Comparison of ENCODE assay signal across 27 cellular contexts in genomic region chr9:101437806-101438232, GRCh38. TPM values are rescaled to one million over a fixed set of nuclear protein-coding genes. Genes with fewer than 3 reads are reported as not detected.
DNase-seq lines count a peak whose midpoint lies in the region; ATAC-seq, FAIRE-seq and TF ChIP-seq lines count a peak whose summit lies in the region.
"Had no signal": no experiment of that assay in that cellular context is flagged by ENCODE, and none has a peak within 500 bp of the region (broad histone marks: within the 10 kb centered on the region; RNA-seq: fewer than 3 reads in every experiment).

No MANE protein-coding gene starts in this region.

- peaks cover 0 to 12% of the 10 kb centered on the region in 2 donors for H3K36me3 ChIP-seq in kidney (ENCODE audit: control insufficient read depth in 1 of 2, insufficient read depth in 2 of 2, low read length in 2 of 2)
- H3K36me3 ChIP-seq in muscle layer of duodenum (ENCODE audit: control insufficient read depth in 1 of 2, insufficient read depth in 2 of 2, low read length in 2 of 2) = no peaks in the 10 kb centered on the region
- H3K36me3 ChIP-seq: BLaER1, WERI-Rb-1 had no signal

- H3K4me3 ChIP-seq in AG10803 (ENCODE audit: low read length) (no peak overlapping the region), fibroblast of mammary gland (ENCODE audit: control insufficient read depth, low read depth, low read length) (no peak overlapping the region), kidney (ENCODE audit: low read length in 2 of 2) (no peak overlapping the region), muscle layer of duodenum (ENCODE audit: low read depth in 1 of 2, low read length in 2 of 2) (no peak overlapping the region)
- H3K4me3 ChIP-seq: BLaER1 had no signal

- no peak overlapping the region for H3K4me3 Mint-ChIP-seq in stimulated activated memory B cell treated with anti-CD40 and anti-IgM and Interleukin-4, amounts not matched to agents 10 μg/mL and 1 μg/mL and 100 μg/mL, for 72 hours
- H3K4me3 Mint-ChIP-seq: activated T-helper 17 cell treated with anti-CD3 and anti-CD28 coated beads, Interleukin-2, amount 50 U/mL, for 72 hours; naive thymus-derived CD8-positive, alpha-beta T cell; T-helper 2 cell treated with Interferon-gamma antibody and Interleukin-4, amounts not matched to agents 5 μg/mL and 100 μg/mL, for 36 hours had no signal

- TF ChIP-seq CTCF in AG10803 (conservative IDR thresholded peaks at IDR 0.05; ENCODE audit: low read length) (no peak), fibroblast of mammary gland (conservative IDR thresholded peaks at IDR 0.05; ENCODE audit: control insufficient read depth, insufficient read depth, low read depth, low read length) (no peak), kidney (IDR thresholded peaks at IDR 0.05; ENCODE audit: borderline replicate concordance, extremely low read depth, insufficient read depth) (no peak)

- H3K27ac Mint-ChIP-seq in stimulated activated memory B cell treated with anti-CD40 and anti-IgM and Interleukin-4, amounts not matched to agents 10 μg/mL and 1 μg/mL and 100 μg/mL, for 72 hours = no peak overlapping the region
- H3K27ac Mint-ChIP-seq: activated naive CD4-positive, alpha-beta T cell treated with anti-CD3 and anti-CD28 coated beads, Interleukin-2, amount 50 U/mL, for 72 hours; activated T-helper 17 cell treated with anti-CD3 and anti-CD28 coated beads, Interleukin-2, amount 50 U/mL, for 72 hours; naive thymus-derived CD8-positive, alpha-beta T cell; T-helper 2 cell treated with Interferon-gamma antibody and Interleukin-4, amounts not matched to agents 5 μg/mL and 100 μg/mL, for 36 hours had no signal

- H3K9ac ChIP-seq in kidney (ENCODE audit: low read length in 2 of 2) = no peak overlapping the region
- H3K9ac ChIP-seq: BLaER1 had no signal

- DNase-seq in AG10803 (ENCODE audit: low read depth) (peak; percentile 16), fibroblast of mammary gland (ENCODE audit: low read depth) (peak; percentile 29), kidney (no peak), germinal center (ENCODE audit: low spot score) (no peak), glomerular visceral epithelial cell (ENCODE audit: extremely low spot score) (no peak)
- DNase-seq: cerebellar nuclear complex; DMS53; effector CD4-positive, alpha-beta T cell; foreskin fibroblast; mesenchymal stem cell; naive thymus-derived CD8-positive, alpha-beta T cell; NCI-H1417 treated with DMSO at 0.1 percent for 48 hours; NCI-H2081 treated with DMSO at 0.1 percent for 48 hours; NCI-H774; WERI-Rb-1 had no signal

- no peaks in the 10 kb centered on the region for H3K27me3 ChIP-seq in muscle layer of duodenum (ENCODE audit: low read depth, low read length)
- H3K27me3 ChIP-seq: BLaER1 had no signal

- no peaks in the 10 kb centered on the region for H3K9me3 Mint-ChIP-seq in stimulated activated memory B cell treated with anti-CD40 and anti-IgM and Interleukin-4, amounts not matched to agents 10 μg/mL and 1 μg/mL and 100 μg/mL, for 72 hours
- H3K9me3 Mint-ChIP-seq: activated naive CD4-positive, alpha-beta T cell treated with anti-CD3 and anti-CD28 coated beads, Interleukin-2, amount 50 U/mL, for 72 hours; activated T-helper 17 cell treated with anti-CD3 and anti-CD28 coated beads, Interleukin-2, amount 50 U/mL, for 72 hours; naive thymus-derived CD8-positive, alpha-beta T cell; T-helper 2 cell treated with Interferon-gamma antibody and Interleukin-4, amounts not matched to agents 5 μg/mL and 100 μg/mL, for 36 hours had no signal

- H3K4me1 ChIP-seq in kidney (ENCODE audit: control insufficient read depth in 1 of 2, insufficient read depth in 1 of 2, low read depth in 1 of 2, low read length in 2 of 2) (peaks cover 0 to 8% of the 10 kb centered on the region in 2 donors), muscle layer of duodenum (ENCODE audit: control insufficient read depth in 1 of 2, insufficient read depth in 2 of 2, low read length in 2 of 2) (no peaks in the 10 kb centered on the region)
- H3K4me1 ChIP-seq: BLaER1 had no signal

- H3K27ac ChIP-seq in kidney (ENCODE audit: low read depth in 2 of 2, low read length in 2 of 2) (peak overlapping the region; percentile 63 to 80), muscle layer of duodenum (ENCODE audit: low read length) (peak overlapping the region; percentile 85)
- H3K27ac ChIP-seq: BLaER1, WERI-Rb-1 had no signal

- ATAC-seq in activated CD4-positive, CD25-positive, alpha-beta regulatory T cell treated with anti-CD3 and anti-CD28 coated beads, Interleukin-2, amount 50 U/mL, for 24 hours = no peak
- no peak for ATAC-seq in stimulated activated memory B cell treated with anti-CD40 and anti-IgM and Interleukin-4, amounts not matched to agents 10 μg/mL and 1 μg/mL and 100 μg/mL, for 72 hours
- ATAC-seq: activated naive CD4-positive, alpha-beta T cell treated with anti-CD3 and anti-CD28 coated beads, Interleukin-2, amount 50 U/mL, for 72 hours; activated T-helper 17 cell treated with anti-CD3 and anti-CD28 coated beads, Interleukin-2, amount 50 U/mL, for 72 hours; naive thymus-derived CD8-positive, alpha-beta T cell had no signal

- H3K27me3 Mint-ChIP-seq in stimulated activated memory B cell treated with anti-CD40 and anti-IgM and Interleukin-4, amounts not matched to agents 10 μg/mL and 1 μg/mL and 100 μg/mL, for 72 hours = peaks cover 31% of the 10 kb centered on the region

- intact Hi-C loops in kidney (cut with DNase I) = no loop called here

- peak; percentile 66 for FAIRE-seq in kidney (lab: Jason Lieb, UNC)
- FAIRE-seq: A204.1, G401.6 had no signal

- no peaks in the 10 kb centered on the region for H3K9me3 ChIP-seq in kidney (ENCODE audit: control insufficient read depth in 1 of 2, low read length in 2 of 2)
- no peaks in the 10 kb centered on the region for H3K9me3 ChIP-seq in muscle layer of duodenum (ENCODE audit: control insufficient read depth in 1 of 2, low read length in 2 of 2)
- H3K9me3 ChIP-seq: BLaER1 had no signal

- peaks cover 8% of the 10 kb centered on the region for H3K4me1 Mint-ChIP-seq in stimulated activated memory B cell treated with anti-CD40 and anti-IgM and Interleukin-4, amounts not matched to agents 10 μg/mL and 1 μg/mL and 100 μg/mL, for 72 hours
- H3K4me1 Mint-ChIP-seq: activated T-helper 17 cell treated with anti-CD3 and anti-CD28 coated beads, Interleukin-2, amount 50 U/mL, for 72 hours; naive thymus-derived CD8-positive, alpha-beta T cell had no signal

- H3K36me3 Mint-ChIP-seq in stimulated activated memory B cell treated with anti-CD40 and anti-IgM and Interleukin-4, amounts not matched to agents 10 μg/mL and 1 μg/mL and 100 μg/mL, for 72 hours = no peaks in the 10 kb centered on the region
- H3K36me3 Mint-ChIP-seq: activated naive CD4-positive, alpha-beta T cell treated with anti-CD3 and anti-CD28 coated beads, Interleukin-2, amount 50 U/mL, for 72 hours; naive thymus-derived CD8-positive, alpha-beta T cell had no signal

RNA-seq across cellular contexts. Expression of gene ALDOB, which starts 2.2 kb away (rescaled TPM):
- 11.0 TPM for total RNA-seq in kidney
- 4,265 TPM for polyA plus RNA-seq in kidney (ENCODE audit: insufficient read depth, low read depth, low replicate concordance)
- total RNA-seq: activated naive CD4-positive, alpha-beta T cell treated with anti-CD3 and anti-CD28 coated beads, Interleukin-2, amount 50 U/mL, for 72 hours; activated T-helper 17 cell treated with anti-CD3 and anti-CD28 coated beads, Interleukin-2, amount 50 U/mL, for 72 hours; epithelial cell of proximal tubule; naive thymus-derived CD8-positive, alpha-beta T cell; osteocyte had no signal
- polyA plus RNA-seq: naive thymus-derived CD8-positive, alpha-beta T cell had no signal

RNA-seq across cellular contexts. Expression of gene ZNF189, which starts 39.2 kb away (rescaled TPM):
- 22.9 TPM for total RNA-seq in kidney
- polyA plus RNA-seq in kidney (ENCODE audit: insufficient read depth, low read depth, low replicate concordance) = 13.1 TPM

RNA-seq across cellular contexts. Expression of gene MRPL50, which starts 39.4 kb away (rescaled TPM):
- 12.1 TPM for total RNA-seq in kidney
- polyA plus RNA-seq in kidney (ENCODE audit: insufficient read depth, low read depth, low replicate concordance) = 17.5 TPM

RNA-seq across cellular contexts. Expression of gene BAAT, which starts 53.0 kb away (rescaled TPM):
- total RNA-seq in kidney = 0.09 TPM
- polyA plus RNA-seq in kidney (ENCODE audit: insufficient read depth, low read depth, low replicate concordance) = 0.15 TPM
- total RNA-seq: activated naive CD4-positive, alpha-beta T cell treated with anti-CD3 and anti-CD28 coated beads, Interleukin-2, amount 50 U/mL, for 72 hours; epithelial cell of proximal tubule; naive thymus-derived CD8-positive, alpha-beta T cell; ureter had no signal
- polyA plus RNA-seq: naive thymus-derived CD8-positive, alpha-beta T cell had no signal

Comparison
In these comparisons a context has a peak if more than half of its experiments do, and no peak if none do; other contexts are left out.
1. DNase-seq: peak in AG10803 (single experiment) and fibroblast of mammary gland (single experiment); none in kidney (single experiment), germinal center (single experiment) and glomerular visceral epithelial cell (single experiment).